ENCODE assay signal across 1 cellular context in genomic region chr10:45972106-45972812, GRCh38.
TF ChIP-seq lines count a peak whose summit lies in the region.
"Not testable (repeated sequence)": the region's sequence is repeated elsewhere in the genome, so short reads cannot be mapped to it uniquely, and the experiment has no call there.

Gene TIMM23 (plus strand): TSS chr10:45972489. CDS start chr10:45972625, 136 bp downstream.

TF ChIP-seq in K562, 482 proteins besides CTCF, POLR2A, EP300 and RAD21 (continued from another document):
- TF ChIP-seq ELF1 (tag; IDR thresholded peaks at IDR 0.05) (peak; percentile 58; the same call in 1 of the 2 replicates), C11orf30 (IDR thresholded peaks at IDR 0.05; ENCODE audit: low read depth) (peak; percentile 92), MBD2 (IDR thresholded peaks at IDR 0.05; ENCODE audit: borderline replicate concordance, low read depth) (peak; percentile 67), TCF7 (IDR thresholded peaks at IDR 0.05; ENCODE audit: borderline replicate concordance) (0 out of 2 replicates have a peak, but pooled peaks have one; percentile 36), ETV1 (tag; conservative IDR thresholded peaks at IDR 0.05; ENCODE audit: low read depth) (peak; percentile 80), ZNF232 (CRISPR knock-in tag; IDR thresholded peaks at IDR 0.05) (peak; percentile 58; the same call in 1 of the 2 replicates), HDAC1 (IDR thresholded peaks at IDR 0.05) (peak in 1 of 2 experiments; percentile 91; a peak in 2 of 4 replicates), MYC (IDR thresholded peaks at IDR 0.05; ENCODE audit: low read depth, low read length) (peak; percentile 68; the same call in 1 of the 2 replicates), MYC (CRISPR knock-in tag; IDR thresholded peaks at IDR 0.05; ENCODE audit: borderline replicate concordance, low read depth) (peak; percentile 62; the same call in 1 of the 2 replicates), POLR2AphosphoS5 (IDR thresholded peaks at IDR 0.05; ENCODE audit: control insufficient read depth, insufficient read depth, low read depth, low read length) (peak; percentile 72), E4F1 (CRISPR knock-in tag; IDR thresholded peaks at IDR 0.05; ENCODE audit: borderline replicate concordance) (peak; percentile 97), FOXJ2 (tag; IDR thresholded peaks at IDR 0.05) (peak; percentile 60; the same call in 1 of the 2 replicates), TAF7 (tag; IDR thresholded peaks at IDR 0.05) (peak; percentile 6; the same call in 1 of the 2 replicates), TAF1 (IDR thresholded peaks at IDR 0.05; ENCODE audit: control insufficient read depth, extremely low read depth, insufficient read depth, low read length, severe bottlenecking) (peak; percentile 71), ATF6 (CRISPR knock-in tag; IDR thresholded peaks at IDR 0.05) (peak; percentile 32; the same call in 1 of the 2 replicates), KAT7 (CRISPR knock-in tag; IDR thresholded peaks at IDR 0.05; ENCODE audit: borderline replicate concordance) (0 out of 2 replicates have a peak, but pooled peaks have one; percentile 88), ARID4B (CRISPR knock-in tag; IDR thresholded peaks at IDR 0.05) (peak; percentile 34; the same call in 1 of the 2 replicates), ZZZ3 (IDR thresholded peaks at IDR 0.05) (0 out of 2 replicates have a peak, but pooled peaks have one; percentile 58), CTBP1 (IDR thresholded peaks at IDR 0.05; ENCODE audit: borderline replicate concordance) (peak; percentile 24; the same call in 1 of the 2 replicates), CREM (IDR thresholded peaks at IDR 0.05; ENCODE audit: low read depth) (peak; percentile 76), CXXC5 (CRISPR knock-in tag; IDR thresholded peaks at IDR 0.05) (peak; percentile 73), POLR2B (IDR thresholded peaks at IDR 0.05; ENCODE audit: low read depth, partially characterized antibody) (peak; percentile 71), E2F6 (IDR thresholded peaks at IDR 0.05; ENCODE audit: borderline replicate concordance in 1 of 2, extremely low read depth in 1 of 2, insufficient read depth in 1 of 2, insufficient read length in 1 of 2, low read depth in 1 of 2, low read length in 1 of 2, poor library complexity in 1 of 2, severe bottlenecking in 1 of 2) (peak; percentile 60 to 87), TFAP4 (CRISPR knock-in tag; IDR thresholded peaks at IDR 0.05; ENCODE audit: borderline replicate concordance) (peak; percentile 78; the same call in 1 of the 2 replicates), SIN3B (IDR thresholded peaks at IDR 0.05; ENCODE audit: low read depth) (peak; percentile 90), EP400 (IDR thresholded peaks at IDR 0.05) (peak; percentile 93), NKRF (IDR thresholded peaks at IDR 0.05; ENCODE audit: borderline replicate concordance) (peak; percentile 89; the same call in 1 of the 2 replicates), ELF2 (CRISPR knock-in tag; IDR thresholded peaks at IDR 0.05) (0 out of 2 replicates have a peak, but pooled peaks have one; percentile 33), NR2C2 (CRISPR knock-in tag; IDR thresholded peaks at IDR 0.05) (peak; percentile 27; the same call in 1 of the 2 replicates), NR2C2 (tag; IDR thresholded peaks at IDR 0.05) (peak; percentile 94), ESRRA (IDR thresholded peaks at IDR 0.05; ENCODE audit: borderline replicate concordance, low read depth) (peak; percentile 83), CHD2 (IDR thresholded peaks at IDR 0.05; ENCODE audit: low read depth, low read length) (peak; percentile 55), POLR2G (IDR thresholded peaks at IDR 0.05; ENCODE audit: low read depth, low read length) (peak; percentile 89), ZFX (CRISPR knock-in tag; IDR thresholded peaks at IDR 0.05) (peak; percentile 65), PML (IDR thresholded peaks at IDR 0.05; ENCODE audit: low read length) (peak; percentile 40; the same call in 1 of the 2 replicates), ZBTB40 (IDR thresholded peaks at IDR 0.05) (peak; percentile 97)
- not testable (repeated sequence) for TF ChIP-seq ZBTB40 (CRISPR knock-in tag; IDR thresholded peaks at IDR 0.05)
TF ChIP-seq in K562: peak in this region for 80; not testable (repeated sequence) for 402.
